Comparison of ENCODE assay signal across 9 cellular contexts in the genomic region with DNA sequence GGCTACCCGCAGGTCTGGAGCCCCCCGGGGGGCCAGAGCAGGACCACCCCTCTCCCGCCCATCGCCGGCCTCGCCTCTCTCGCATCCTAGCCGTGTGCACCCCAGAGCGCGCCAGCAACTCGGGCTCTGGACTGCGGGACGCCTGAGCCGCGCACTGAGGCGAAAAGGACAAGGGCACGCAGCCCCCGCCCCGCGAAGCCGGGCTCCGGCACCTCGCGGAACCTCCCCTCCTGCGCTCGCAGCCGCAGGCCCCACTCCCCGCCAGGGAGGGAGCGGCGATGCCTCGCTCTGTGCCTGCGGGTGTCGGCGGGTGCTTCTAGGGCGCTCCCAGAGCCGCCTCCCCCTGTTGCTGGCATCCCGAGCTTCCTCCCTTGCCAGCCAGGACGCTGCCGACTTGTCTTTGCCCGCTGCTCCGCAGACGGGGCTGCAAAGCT. TPM values are rescaled to one million over a fixed set of nuclear protein-coding genes. Genes with fewer than 3 reads are reported as not detected.
DNase-seq lines count a peak whose midpoint lies in the region; ATAC-seq and TF ChIP-seq lines count a peak whose summit lies in the region.
"Had no signal": no experiment of that assay in that cellular context is flagged by ENCODE, and none has a peak within 500 bp of the region (broad histone marks: within the 10 kb centered on the region; RNA-seq: fewer than 3 reads in every experiment).

A gene (plus strand): TSS at position 104 of the 434 bp plus-strand sequence. CDS start 907 bp downstream, outside the sequence.

- CTCF ChIA-PET in mammary epithelial cell (lab: Charles Lee; ENCODE audit: low non-redundant PET), result interaction anchor here (0.6 to 0.7 kb wide), 2 partner anchors 22 to 268 kb away, joined by 3 to 4 read pairs; no protein-coding TSS in a partner anchor

- in situ Hi-C loops in mammary epithelial cell (cut with MboI; ENCODE audit: low sequenced_read_pairs in 2 of 2), result no loop called here

- H3K4me1 ChIP-seq in mammary epithelial cell (ENCODE audit: insufficient read depth, low read length) (peaks cover 29% of the 10 kb centered on the region), stomach smooth muscle (ENCODE audit: control insufficient read depth, insufficient read depth, low read length) (peaks cover 7% of the 10 kb centered on the region)

- H3K27ac ChIP-seq in mammary epithelial cell (ENCODE audit: insufficient read depth, low read depth, low read length) (peak within 1 kb of the TSS; percentile 95), stomach smooth muscle (ENCODE audit: low read length) (peak within 1 kb of the TSS; percentile 88)

- TF ChIP-seq CTCF in AG10803 (conservative IDR thresholded peaks at IDR 0.05; ENCODE audit: low read length) (no peak), mammary epithelial cell (conservative IDR thresholded peaks at IDR 0.05 in 1 of 2, IDR thresholded peaks at IDR 0.05 in 1 of 2; ENCODE audit: extremely low read depth in 1 of 2, insufficient read depth in 1 of 2, low read depth in 1 of 2, low read length in 2 of 2) (no peak)

- H3K9ac ChIP-seq in mammary epithelial cell (ENCODE audit: insufficient read depth, low read length) (peak within 1 kb of the TSS; percentile 92), stomach smooth muscle (ENCODE audit: low read length in 2 of 2) (peak within 1 kb of the TSS; percentile 67 to 90)

- H4K20me1 ChIP-seq in mammary epithelial cell (ENCODE audit: insufficient read depth, low read length), result no peaks in the 10 kb centered on the region

- WGBS in mammary epithelial cell (ENCODE audit: low coverage, missing lambda C conversion rate), result no CpG with 5 or more reads among the region's 42 CpGs

- H3K36me3 ChIP-seq in mammary epithelial cell (ENCODE audit: insufficient read depth, low read length) (no peaks in the 10 kb centered on the region), stomach smooth muscle (ENCODE audit: control insufficient read depth in 2 of 2, insufficient read depth in 2 of 2, low read length in 2 of 2) (no peaks in the 10 kb centered on the region)

- H2AFZ ChIP-seq in mammary epithelial cell (ENCODE audit: low read depth, low read length), result peak within 1 kb of the TSS; percentile 49

- BruUV-seq in mammary epithelial cell (replicated peaks; lab: Mats Ljungman, UMichigan), result no TSS peak

- intact Hi-C loops in mammary epithelial cell (cut with micrococcal nuclease), result loop anchor here (1.0 kb wide), 3 partner anchors 22 to 109 kb away; no protein-coding TSS in a partner anchor

- peak within 1 kb of the TSS; percentile 87 for H3K4me2 ChIP-seq in mammary epithelial cell (ENCODE audit: insufficient read depth, low read depth, low read length)

- dilution Hi-C loops in mammary epithelial cell (cut with HindIII; ENCODE audit: low sequenced_read_pairs), result no loop called here

- no peaks in the 10 kb centered on the region for H3K9me3 ChIP-seq in mammary epithelial cell (replicated peaks; ENCODE audit: insufficient read depth, low read length)
- no peaks in the 10 kb centered on the region for H3K9me3 ChIP-seq in stomach smooth muscle (ENCODE audit: control insufficient read depth in 2 of 2, low read length in 2 of 2)

- TF ChIP-seq POLR2A in GM18505 (IDR thresholded peaks at IDR 0.05; ENCODE audit: borderline replicate concordance, extremely low read depth, insufficient read depth, insufficient read length), result peak; percentile 43

- peaks cover 51% of the 10 kb centered on the region for H3K79me2 ChIP-seq in mammary epithelial cell (ENCODE audit: insufficient read depth, low read length)

- H3K4me3 ChIP-seq in AG10803 (ENCODE audit: low read length), result peak within 1 kb of the TSS; percentile 84
- H3K4me3 ChIP-seq in mammary epithelial cell (replicated peaks in 1 of 3; ENCODE audit: insufficient read depth in 1 of 3, low read depth in 2 of 3, low read length in 3 of 3), result peak within 1 kb of the TSS; percentile 76 to 88 (median 78)
- H3K4me3 ChIP-seq in stomach smooth muscle (ENCODE audit: low read length in 2 of 2), result peak within 1 kb of the TSS; percentile 93 to 94

- ATAC-seq in GM18505 (IDR thresholded peaks at IDR 0.05; ENCODE audit: unreplicated experiment), result peak; percentile 31
- ATAC-seq in HG02840 (IDR thresholded peaks at IDR 0.05; ENCODE audit: low FRiP score, unreplicated experiment), result peak; percentile 25
- ATAC-seq in left lobe of liver, result peak; percentile 48

- DNase-seq in AG10803 (ENCODE audit: low read depth) (peak; percentile 35), NCI-H510A (lab: John Stamatoyannopoulos, UW) (peak; percentile 76), mammary epithelial cell (no peak), left lobe of liver (ENCODE audit: low spot score) (no peak), NCI-H1694 treated with DMSO at 0.1 percent for 48 hours (lab: John Stamatoyannopoulos, UW) (no peak)

- H3K27me3 ChIP-seq in mammary epithelial cell (ENCODE audit: insufficient read depth, low read length), result no peaks in the 10 kb centered on the region
- H3K27me3 ChIP-seq in stomach smooth muscle (ENCODE audit: control insufficient read depth in 1 of 2, insufficient read depth in 2 of 2, low read length in 2 of 2), result no peaks in the 10 kb centered on the region

RNA-seq across cellular contexts. Expression of the gene that starts here (rescaled TPM):
- 100 to 1,000 TPM in 1 of 2 donors, 10 to 100 TPM in 1; 41.9 to 221 TPM for total RNA-seq in mammary epithelial cell
- polyA plus RNA-seq in mammary epithelial cell, result 32.3 TPM
- polyA minus RNA-seq in mammary epithelial cell, result 48.6 TPM
- total RNA-seq in left lobe of liver, result 1.3 TPM
- total RNA-seq: T-helper 2 cell treated with Interferon-gamma antibody and Interleukin-4, amounts not matched to agents 100 ng/mL and 5 ng/mL, for 36 hours had no signal

Comparison
In these comparisons a context has a peak if more than half of its experiments do, and no peak if none do; other contexts are left out.
1. RNA of the gene that starts here (total RNA-seq): 41.9 to 221 TPM in mammary epithelial cell; 1.3 TPM in left lobe of liver (single experiment); every median in the first group is over 10 times any median in the second.
2. DNase-seq: peak in AG10803 (single experiment) and NCI-H510A (single experiment); none in mammary epithelial cell (single experiment), left lobe of liver (single experiment) and NCI-H1694 treated with DMSO at 0.1 percent for 48 hours (single experiment).
3. Peak in every context shown above with its lines, with median percentiles within 50 percentile points of each other: H3K4me3 ChIP-seq and ATAC-seq.